ENCODE assay signal across 8 cellular contexts in the genomic region with DNA sequence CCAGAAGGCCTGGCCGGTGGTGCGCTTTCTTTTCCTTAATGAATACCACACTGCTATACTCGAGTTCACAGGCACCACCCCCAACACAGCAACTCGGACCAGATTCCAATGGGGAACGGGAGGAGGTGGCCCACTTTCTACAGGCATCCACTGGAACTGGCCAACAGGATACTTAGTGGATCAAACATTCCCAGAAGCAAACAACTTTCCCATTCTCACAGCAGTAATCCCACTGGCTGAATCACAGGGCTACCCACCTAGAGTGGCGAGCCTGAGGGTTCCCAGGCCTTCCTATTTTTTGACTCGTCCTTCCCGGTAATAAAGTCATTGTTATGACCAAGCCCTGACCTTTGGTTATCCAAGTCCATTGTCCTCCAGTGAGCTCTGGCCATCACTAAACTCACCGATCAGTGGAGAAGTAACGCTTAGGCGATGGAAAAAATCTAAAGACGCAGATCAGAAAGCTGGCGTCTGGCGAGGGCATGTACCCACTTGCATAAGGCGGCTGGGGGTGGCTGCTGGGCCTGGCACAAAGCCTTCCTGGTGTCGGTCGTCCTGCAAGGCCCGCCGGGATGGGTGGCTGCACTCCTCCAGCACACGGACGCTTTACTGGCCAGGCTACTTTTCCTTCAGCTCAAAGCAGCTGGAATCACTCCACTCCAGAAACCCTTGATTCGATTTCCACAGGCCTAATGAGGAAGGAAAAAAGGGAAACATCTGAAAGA. TPM values are rescaled to one million over a fixed set of nuclear protein-coding genes. Genes with fewer than 3 reads are reported as not detected.
DNase-seq lines count a peak whose midpoint lies in the region; ATAC-seq and TF ChIP-seq lines count a peak whose summit lies in the region.

No MANE protein-coding gene starts in this region.

- H3K27ac Mint-ChIP-seq in activated naive CD8-positive, alpha-beta T cell treated with anti-CD3 and anti-CD28 coated beads for 36 hours, result peak overlapping the region; percentile 74

- H3K9me3 Mint-ChIP-seq in activated naive CD8-positive, alpha-beta T cell treated with anti-CD3 and anti-CD28 coated beads for 36 hours, result no peaks in the 10 kb centered on the region

- peak; percentile 63 for DNase-seq in HFF-Myc (ENCODE audit: extremely low read depth, low read depth)
- no peak for DNase-seq in activated naive CD8-positive, alpha-beta T cell treated with anti-CD3 and anti-CD28 coated beads for 36 hours
- no peak for DNase-seq in iPS DF 6.9 (ENCODE audit: low read depth, low spot score)
- no peak for DNase-seq in GM19240 (ENCODE audit: insufficient read length, low spot score)
- no peak for DNase-seq in NOMO-1 (lab: John Stamatoyannopoulos, UW; ENCODE audit: unreplicated experiment in 2 of 2)

- ATAC-seq in HG03342 (IDR thresholded peaks at IDR 0.05; ENCODE audit: unreplicated experiment) (no peak), GM19395 (IDR thresholded peaks at IDR 0.05; ENCODE audit: unreplicated experiment) (no peak)

- no peaks in the 10 kb centered on the region for H3K27me3 ChIP-seq in iPS DF 6.9 (ENCODE audit: control insufficient read depth, insufficient read depth, low read length)

- no peaks in the 10 kb centered on the region for H3K27me3 Mint-ChIP-seq in activated naive CD8-positive, alpha-beta T cell treated with anti-CD3 and anti-CD28 coated beads for 36 hours

- WGBS in iPS DF 6.9 (ENCODE audit: insufficient coverage, insufficient read length), result no CpG with 5 or more reads among the region's 22 CpGs

- H3K9me3 ChIP-seq in iPS DF 6.9 (ENCODE audit: control insufficient read depth, insufficient read depth, low read length), result no peaks in the 10 kb centered on the region

- H3K4me3 ChIP-seq in HFF-Myc (replicated peaks; ENCODE audit: low read depth, low read length) (peak overlapping the region; percentile 60), iPS DF 6.9 (ENCODE audit: low read length) (peak overlapping the region; percentile 72; the same call in 1 of the 2 replicates), skin epidermis (peak overlapping the region; percentile 57 to 92 (median 72))

- TF ChIP-seq CTCF in HFF-Myc (IDR thresholded peaks at IDR 0.05; ENCODE audit: low read depth, low read length, missing control alignments), result no peak

- H3K36me3 ChIP-seq in iPS DF 6.9 (ENCODE audit: control insufficient read depth, insufficient read depth, low read length), result no peaks in the 10 kb centered on the region

- H3K4me3 Mint-ChIP-seq in activated naive CD8-positive, alpha-beta T cell treated with anti-CD3 and anti-CD28 coated beads for 36 hours, result peak overlapping the region; percentile 80

- H3K27ac ChIP-seq in iPS DF 6.9 (ENCODE audit: low read length) (no peak overlapping the region), skin epidermis (peak overlapping the region in 20 of 21 experiments; percentile 83 to 98 (median 96))

- H3K4me1 ChIP-seq in iPS DF 6.9 (ENCODE audit: control insufficient read depth, insufficient read depth, low read length), result peaks cover 3% of the 10 kb centered on the region; the same call in 1 of the 2 replicates

- peaks cover 21% of the 10 kb centered on the region for H3K36me3 Mint-ChIP-seq in activated naive CD8-positive, alpha-beta T cell treated with anti-CD3 and anti-CD28 coated beads for 36 hours

- H3K4me1 Mint-ChIP-seq in activated naive CD8-positive, alpha-beta T cell treated with anti-CD3 and anti-CD28 coated beads for 36 hours, result peaks cover 29% of the 10 kb centered on the region

RNA-seq across cellular contexts. Expression of a gene that starts 1.2 kb away (rescaled TPM):
- total RNA-seq in activated naive CD8-positive, alpha-beta T cell treated with anti-CD3 and anti-CD28 coated beads for 36 hours, result 10 to 100 TPM; 10.8 to 14.1 TPM

RNA-seq across cellular contexts. Expression of a gene that starts 39.9 kb away (rescaled TPM):
- total RNA-seq in activated naive CD8-positive, alpha-beta T cell treated with anti-CD3 and anti-CD28 coated beads for 36 hours, result 10 to 100 TPM; 28.8 to 30.5 TPM
